ENCODE assay signal across 31 cellular contexts in the genomic region with DNA sequence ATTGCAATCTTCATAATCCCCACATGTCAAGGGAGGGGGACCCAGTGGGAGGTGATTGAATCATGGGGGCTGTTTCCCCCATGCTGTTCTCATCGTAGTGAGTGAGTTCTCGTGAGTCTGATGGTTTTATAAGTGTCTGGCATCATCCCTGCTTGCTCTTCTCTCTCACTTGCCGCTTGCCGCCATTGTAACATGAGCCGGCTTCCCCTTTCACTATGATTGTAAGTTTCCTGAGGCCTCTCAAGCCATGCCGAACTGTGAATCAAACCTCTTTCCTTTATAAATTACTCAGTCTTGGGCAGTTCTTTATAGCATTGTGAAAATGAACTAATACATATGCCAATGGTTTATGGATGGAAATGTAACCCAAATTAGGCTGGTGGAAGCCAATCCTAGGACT.
DNase-seq lines count a peak whose midpoint lies in the region; ATAC-seq and TF ChIP-seq lines count a peak whose summit lies in the region.
"Had no signal": no experiment of that assay in that cellular context is flagged by ENCODE, and none has a peak within 500 bp of the region (broad histone marks: within the 10 kb centered on the region; RNA-seq: fewer than 3 reads in every experiment).

No MANE protein-coding gene starts in this region.

- CTCF ChIA-PET in activated CD8-positive, alpha-beta T cell treated with anti-CD3 and anti-CD28 coated beads, Interleukin-2, amount 10 ng/mL, durations not matched to agents 7 days and 5 days (lab: Charles Lee): no interaction called here

- no peaks in the 10 kb centered on the region for H3K27me3 ChIP-seq in brain microvascular endothelial cell (replicated peaks)
- H3K27me3 ChIP-seq: breast epithelium, neutrophil, sigmoid colon, testis had no signal

- H3K9me3 Mint-ChIP-seq in endothelial cell (ENCODE audit: unreplicated experiment): no peaks in the 10 kb centered on the region
- H3K9me3 Mint-ChIP-seq in activated CD8-positive, alpha-beta T cell treated with anti-CD3 and anti-CD28 coated beads, Interleukin-2, amount 10 ng/mL, durations not matched to agents 7 days and 5 days (ENCODE audit: insufficient read depth): no peaks in the 10 kb centered on the region
- H3K9me3 Mint-ChIP-seq: activated naive CD4-positive, alpha-beta T cell treated with anti-CD3 and anti-CD28 coated beads, Interleukin-2, amount 50 U/mL, for 24 hours had no signal

- POLR2A ChIA-PET in activated CD8-positive, alpha-beta T cell treated with anti-CD3 and anti-CD28 coated beads, Interleukin-2, amount 10 ng/mL, durations not matched to agents 7 days and 5 days (lab: Charles Lee): no interaction called here

- peak; percentile 59 for ATAC-seq in GM18519 (IDR thresholded peaks at IDR 0.05; ENCODE audit: low FRiP score, unreplicated experiment)
- peak; percentile 64 for ATAC-seq in GM21619 (IDR thresholded peaks at IDR 0.05; ENCODE audit: unreplicated experiment)
- peak; percentile 61 for ATAC-seq in HG03520 (IDR thresholded peaks at IDR 0.05; ENCODE audit: unreplicated experiment)
- no peak for ATAC-seq in activated CD8-positive, alpha-beta T cell treated with anti-CD3 and anti-CD28 coated beads, Interleukin-2, amount 10 ng/mL, durations not matched to agents 7 days and 5 days
- ATAC-seq in GM18517 (IDR thresholded peaks at IDR 0.05; ENCODE audit: unreplicated experiment): no peak
- ATAC-seq: stimulated activated naive CD8-positive, alpha-beta T cell treated with anti-CD3 and anti-CD28 coated beads, Interleukin-15, Interleukin-2, amounts not matched to agents 100 U/mL and 50 U/mL, for 24 hours; T-helper 17 cell had no signal

- H3K4me3 Mint-ChIP-seq in endothelial cell (ENCODE audit: unreplicated experiment): no peak overlapping the region
- H3K4me3 Mint-ChIP-seq in activated CD8-positive, alpha-beta T cell treated with anti-CD3 and anti-CD28 coated beads, Interleukin-2, amount 10 ng/mL, durations not matched to agents 7 days and 5 days: no peak overlapping the region
- H3K4me3 Mint-ChIP-seq: activated naive CD4-positive, alpha-beta T cell treated with anti-CD3 and anti-CD28 coated beads, Interleukin-2, amount 50 U/mL, for 24 hours; HFFc6; naive B cell; T-helper 17 cell had no signal

- no peak overlapping the region for H3K27ac ChIP-seq in brain microvascular endothelial cell
- H3K27ac ChIP-seq: breast epithelium, epithelial cell of prostate, GM23248, neutrophil, sigmoid colon, SK-N-MC, testis had no signal

- H3K27ac Mint-ChIP-seq in endothelial cell (ENCODE audit: unreplicated experiment): peak overlapping the region; percentile 32
- H3K27ac Mint-ChIP-seq in activated CD8-positive, alpha-beta T cell treated with anti-CD3 and anti-CD28 coated beads, Interleukin-2, amount 10 ng/mL, durations not matched to agents 7 days and 5 days: no peak overlapping the region
- H3K27ac Mint-ChIP-seq: activated naive CD4-positive, alpha-beta T cell treated with anti-CD3 and anti-CD28 coated beads, Interleukin-2, amount 50 U/mL, for 24 hours; HFFc6; progenitor cell of endocrine pancreas; T-helper 17 cell had no signal

- DNase-seq in endothelial cell (ENCODE audit: low spot score) (no peak), brain microvascular endothelial cell (no peak)
- no peak for DNase-seq in activated CD8-positive, alpha-beta T cell treated with anti-CD3 and anti-CD28 coated beads, Interleukin-2, amount 10 ng/mL, durations not matched to agents 7 days and 5 days
- DNase-seq: activated CD4-positive, alpha-beta T cell treated with anti-CD3 and anti-CD28 coated beads for 4 hours; amygdala; C1 segment of cervical spinal cord; Caco-2; effector CD4-positive, alpha-beta T cell; GM23248; head of caudate nucleus; HFFc6; left ventricle myocardium superior; naive B cell; NCI-H1417; NCI-H2081 treated with DMSO at 0.1 percent for 48 hours; NCI-H82; sigmoid colon; stimulated activated CD4-positive, alpha-beta T cell treated with anti-CD3 and anti-CD28 coated beads, Interleukin-4, amount 100 ng/mL, for 4 hours; stimulated activated naive CD8-positive, alpha-beta T cell treated with anti-CD3 and anti-CD28 coated beads, Interleukin-15, Interleukin-2, amounts not matched to agents 100 U/mL and 50 U/mL, for 24 hours; T-helper 17 cell; testis had no signal

- H3K36me3 ChIP-seq in brain microvascular endothelial cell (replicated peaks): no peaks in the 10 kb centered on the region
- H3K36me3 ChIP-seq: breast epithelium, neutrophil, sigmoid colon had no signal

- H3K36me3 Mint-ChIP-seq in endothelial cell (ENCODE audit: low read depth, unreplicated experiment): no peaks in the 10 kb centered on the region
- no peaks in the 10 kb centered on the region for H3K36me3 Mint-ChIP-seq in activated CD8-positive, alpha-beta T cell treated with anti-CD3 and anti-CD28 coated beads, Interleukin-2, amount 10 ng/mL, durations not matched to agents 7 days and 5 days (ENCODE audit: low read depth)
- H3K36me3 Mint-ChIP-seq: activated naive CD4-positive, alpha-beta T cell treated with anti-CD3 and anti-CD28 coated beads, Interleukin-2, amount 50 U/mL, for 24 hours had no signal

- H3K4me1 Mint-ChIP-seq in endothelial cell (ENCODE audit: unreplicated experiment): no peaks in the 10 kb centered on the region
- H3K4me1 Mint-ChIP-seq in activated CD8-positive, alpha-beta T cell treated with anti-CD3 and anti-CD28 coated beads, Interleukin-2, amount 10 ng/mL, durations not matched to agents 7 days and 5 days (ENCODE audit: low read depth): no peaks in the 10 kb centered on the region
- H3K4me1 Mint-ChIP-seq: activated naive CD4-positive, alpha-beta T cell treated with anti-CD3 and anti-CD28 coated beads, Interleukin-2, amount 50 U/mL, for 24 hours; naive B cell; T-helper 17 cell had no signal

- no peak overlapping the region for H3K4me3 ChIP-seq in brain microvascular endothelial cell (ENCODE audit: low read depth, low read length)
- H3K4me3 ChIP-seq: breast epithelium, GM23248, sigmoid colon, SK-N-MC, testis had no signal

- in situ Hi-C loops in brain microvascular endothelial cell (cut with HindIII; ENCODE audit: low pct_ligation_motif_present, low sequenced_read_pairs): no loop called here

- no peak for TF ChIP-seq CTCF in endothelial cell (IDR thresholded peaks at IDR 0.05; ENCODE audit: unreplicated experiment)
- no peak for TF ChIP-seq CTCF in brain microvascular endothelial cell (IDR thresholded peaks at IDR 0.05; ENCODE audit: low read depth, low read length, missing control alignments)

- H3K27me3 Mint-ChIP-seq in endothelial cell (ENCODE audit: unreplicated experiment): peaks cover 4% of the 10 kb centered on the region
- peaks cover 8% of the 10 kb centered on the region for H3K27me3 Mint-ChIP-seq in activated CD8-positive, alpha-beta T cell treated with anti-CD3 and anti-CD28 coated beads, Interleukin-2, amount 10 ng/mL, durations not matched to agents 7 days and 5 days (ENCODE audit: low read depth)
- H3K27me3 Mint-ChIP-seq: naive B cell had no signal

Comparison
In these comparisons a context has a peak if more than half of its experiments do, and no peak if none do; other contexts are left out.
1. ATAC-seq: peak in GM18519 (single experiment), GM21619 (single experiment) and HG03520 (single experiment); none in activated CD8-positive, alpha-beta T cell treated with anti-CD3 and anti-CD28 coated beads, Interleukin-2, amount 10 ng/mL, durations not matched to agents 7 days and 5 days (single experiment) and GM18517 (single experiment).